In genomic region chr3:52225452-52226228, GRCh38 we compare ENCODE assay signal across 8 cellular contexts. TPM values are rescaled to one million over a fixed set of nuclear protein-coding genes. Genes with fewer than 3 reads are reported as not detected.
A peak's percentile ranks its signal among the peaks of the same experiment; 100 is the strongest.
DNase-seq lines count a peak whose midpoint lies in the region; ATAC-seq and TF ChIP-seq lines count a peak whose summit lies in the region.

TSS of gene TLR9 (minus strand) at chr3:52225645. CDS start at chr3:52225529, 116 bp downstream.

- DNase-seq in HL-60 (ENCODE audit: low read depth in 1 of 2, low spot score in 1 of 2) (peak; percentile 89 to 92), SK-N-DZ (ENCODE audit: low spot score) (no peak), hepatic stellate cell (ENCODE audit: low spot score) (no peak), A172 (ENCODE audit: low spot score) (no peak), kidney tubule cell (ENCODE audit: low spot score) (no peak)
- peak; percentile 42 for DNase-seq in activated naive CD4-positive, alpha-beta T cell treated with anti-CD3 and anti-CD28 coated beads, Interleukin-2, amount 50 U/mL, for 16 hours

- H3K27me3 ChIP-seq in HL-60 (ENCODE audit: insufficient read depth, poor library complexity, severe bottlenecking), result no peaks in the 10 kb centered on the region

- H3K27ac ChIP-seq in HL-60 (replicated peaks), result peak within 1 kb of the TSS; percentile 76

- no peak for TF ChIP-seq CTCF in HL-60 (IDR thresholded peaks at IDR 0.05; ENCODE audit: insufficient read depth, low read length)

- H3K4me3 ChIP-seq in HL-60 (replicated peaks; ENCODE audit: insufficient read depth, low read length), result 0 out of 2 replicates have a peak within 1 kb of the TSS, but pooled peaks have one; percentile 4

- ATAC-seq in GM18517 (IDR thresholded peaks at IDR 0.05; ENCODE audit: unreplicated experiment), result peak; percentile 79
- ATAC-seq in GM21526 (IDR thresholded peaks at IDR 0.05; ENCODE audit: low FRiP score, unreplicated experiment), result peak; percentile 75

RNA-seq across cellular contexts. Expression of gene TLR9, which starts in this region (rescaled TPM):
- not detected in 2 replicates for polyA plus RNA-seq in SK-N-DZ (2014; cell fraction: cytosol; rRNA removed)
- not detected in 2 replicates for polyA plus RNA-seq in SK-N-DZ (2014; cell fraction: nucleus; rRNA removed)
- total RNA-seq in A172 (2014; rRNA removed; shearing (Covaris generic)), result not detected in 2 replicates

Comparison
In these comparisons a context has a peak if more than half of its experiments do, and no peak if none do; other contexts are left out.
1. DNase-seq: peak in HL-60 (2 of 2) and activated naive CD4-positive, alpha-beta T cell treated with anti-CD3 and anti-CD28 coated beads, Interleukin-2, amount 50 U/mL, for 16 hours (single experiment); none in SK-N-DZ (single experiment), hepatic stellate cell (single experiment), A172 (single experiment) and kidney tubule cell (single experiment).